In genomic region chr19:5718032-5718578, GRCh38 we compare ENCODE assay signal across 1 cellular context.
TF ChIP-seq lines count a peak whose summit lies in the region.

No MANE protein-coding gene starts in this region.

TF ChIP-seq in GM12878, 131 proteins besides CTCF, POLR2A, EP300 and RAD21:
- TF ChIP-seq TCF7 (IDR thresholded peaks at IDR 0.05; ENCODE audit: borderline replicate concordance) (no peak), WRNIP1 (IDR thresholded peaks at IDR 0.05; ENCODE audit: borderline replicate concordance, low read depth, low read length) (no peak), MLLT1 (IDR thresholded peaks at IDR 0.05) (no peak), TBL1XR1 (IDR thresholded peaks at IDR 0.05; ENCODE audit: low read depth, low read length) (no peak), CREM (IDR thresholded peaks at IDR 0.05; ENCODE audit: low read depth) (no peak), MXI1 (IDR thresholded peaks at IDR 0.05; ENCODE audit: low read depth, low read length) (no peak), ZNF384 (IDR thresholded peaks at IDR 0.05; ENCODE audit: borderline replicate concordance, low read depth, low read length) (no peak), CHD2 (IDR thresholded peaks at IDR 0.05; ENCODE audit: borderline replicate concordance, low read depth, low read length) (no peak), PBX3 (IDR thresholded peaks at IDR 0.05; ENCODE audit: insufficient replicate concordance, low read depth, low read length) (no peak), KLF5 (IDR thresholded peaks at IDR 0.05; ENCODE audit: partially characterized antibody) (no peak)
- TF ChIP-seq, protein P1, sequence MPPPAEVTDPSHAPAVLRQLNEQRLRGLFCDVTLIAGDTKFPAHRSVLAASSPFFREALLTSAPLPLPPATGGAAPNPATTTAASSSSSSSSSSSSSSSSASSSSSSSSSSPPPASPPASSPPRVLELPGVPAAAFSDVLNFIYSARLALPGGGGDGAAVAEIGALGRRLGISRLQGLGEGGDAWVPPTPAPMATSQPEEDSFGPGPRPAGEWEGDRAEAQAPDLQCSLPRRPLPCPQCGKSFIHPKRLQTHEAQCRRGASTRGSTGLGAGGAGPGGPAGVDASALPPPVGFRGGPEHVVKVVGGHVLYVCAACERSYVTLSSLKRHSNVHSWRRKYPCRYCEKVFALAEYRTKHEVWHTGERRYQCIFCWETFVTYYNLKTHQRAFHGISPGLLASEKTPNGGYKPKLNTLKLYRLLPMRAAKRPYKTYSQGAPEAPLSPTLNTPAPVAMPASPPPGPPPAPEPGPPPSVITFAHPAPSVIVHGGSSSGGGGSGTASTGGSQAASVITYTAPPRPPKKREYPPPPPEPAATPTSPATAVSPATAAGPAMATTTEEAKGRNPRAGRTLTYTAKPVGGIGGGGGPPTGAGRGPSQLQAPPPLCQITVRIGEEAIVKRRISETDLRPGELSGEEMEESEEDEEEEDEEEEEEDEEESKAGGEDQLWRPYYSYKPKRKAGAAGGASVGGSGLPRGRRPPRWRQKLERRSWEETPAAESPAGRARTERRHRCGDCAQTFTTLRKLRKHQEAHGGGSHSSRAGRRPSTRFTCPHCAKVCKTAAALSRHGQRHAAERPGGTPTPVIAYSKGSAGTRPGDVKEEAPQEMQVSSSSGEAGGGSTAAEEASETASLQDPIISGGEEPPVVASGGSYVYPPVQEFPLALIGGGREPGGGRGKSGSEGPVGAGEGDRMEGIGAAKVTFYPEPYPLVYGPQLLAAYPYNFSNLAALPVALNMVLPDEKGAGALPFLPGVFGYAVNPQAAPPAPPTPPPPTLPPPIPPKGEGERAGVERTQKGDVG (CRISPR knock-in tag; IDR thresholded peaks at IDR 0.05), result no peak
TF ChIP-seq in GM12878: peak in this region for 0.
